8 cellular contexts compared by ENCODE assay signal in the genomic region with DNA sequence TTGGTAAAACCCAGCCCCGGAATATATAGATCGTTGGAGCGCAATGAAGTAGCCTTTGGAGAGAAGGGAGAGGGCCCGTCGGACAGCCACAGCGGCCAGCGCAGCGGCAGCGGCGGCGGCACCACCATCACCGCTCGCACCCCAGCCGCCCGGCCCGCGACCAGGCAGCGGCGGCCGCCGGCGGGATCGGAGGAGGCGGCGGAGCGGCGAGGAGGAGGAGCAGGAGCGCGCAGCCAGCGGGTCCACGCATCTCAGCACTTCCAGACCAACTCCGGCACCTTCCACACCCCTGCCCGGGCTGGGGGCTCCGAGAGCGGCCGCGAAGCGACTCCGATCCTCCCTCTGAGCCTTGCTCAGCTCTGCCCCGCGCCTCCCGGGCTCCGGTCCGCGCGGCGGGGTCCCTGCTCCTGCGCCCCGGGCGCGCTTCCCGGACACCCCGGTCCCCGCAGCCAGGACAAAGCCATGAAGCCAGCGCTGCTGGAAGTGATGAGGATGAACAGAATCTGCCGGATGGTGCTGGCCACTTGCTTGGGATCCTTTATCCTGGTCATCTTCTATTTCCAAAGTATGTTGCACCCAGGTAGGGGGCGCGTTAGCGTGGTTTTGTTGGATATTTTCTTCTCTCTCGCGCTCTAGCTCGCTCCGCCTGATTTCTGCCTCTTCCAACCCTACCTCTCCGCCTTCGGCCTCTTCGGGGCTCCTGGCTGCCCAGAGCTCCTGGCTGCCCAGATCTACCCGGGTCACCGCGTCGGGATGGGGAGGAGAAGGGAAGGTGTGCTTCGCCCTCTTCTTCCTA. TPM values are rescaled to one million over a fixed set of nuclear protein-coding genes. Genes with fewer than 3 reads are reported as not detected.
DNase-seq lines count a peak whose midpoint lies in the region; ATAC-seq and TF ChIP-seq lines count a peak whose summit lies in the region.

No MANE protein-coding gene starts in this region.

- ATAC-seq in GM21825 (IDR thresholded peaks at IDR 0.05; ENCODE audit: unreplicated experiment) (peak; percentile 21), HG03469 (IDR thresholded peaks at IDR 0.05; ENCODE audit: unreplicated experiment) (no peak)
- peak; percentile 38 for ATAC-seq in activated naive CD8-positive, alpha-beta T cell treated with anti-CD3 and anti-CD28 coated beads, Interleukin-2, amount 50 U/mL, for 24 hours

- peaks cover 1% of the 10 kb centered on the region for H3K36me3 Mint-ChIP-seq in activated naive CD8-positive, alpha-beta T cell treated with anti-CD3 and anti-CD28 coated beads, Interleukin-2, amount 50 U/mL, for 24 hours (ENCODE audit: low read depth)
- H3K36me3 Mint-ChIP-seq in osteocyte (ENCODE audit: unreplicated experiment), result no peaks in the 10 kb centered on the region

- TF ChIP-seq CTCF in cardiac muscle cell (IDR thresholded peaks at IDR 0.05; ENCODE audit: low read depth, low read length) (peak; percentile 47), osteocyte (IDR thresholded peaks at IDR 0.05) (peak; percentile 65)

- DNase-seq in GF-D8 (lab: John Stamatoyannopoulos, UW), result peak; percentile 31
- peak; percentile 49 for DNase-seq in SIG-M5 treated with dmso at 0.1 percent for 504 hours (lab: John Stamatoyannopoulos, UW; ENCODE audit: unreplicated experiment)
- DNase-seq in activated naive CD8-positive, alpha-beta T cell treated with anti-CD3 and anti-CD28 coated beads, Interleukin-2, amount 50 U/mL, for 24 hours, result peak; percentile 61
- DNase-seq in cardiac muscle cell (ENCODE audit: low read depth in 1 of 2, low spot score in 1 of 2), result peak; percentile 77 to 80
- DNase-seq in osteocyte (ENCODE audit: extremely low spot score, unreplicated experiment), result peak; percentile 87

- peak overlapping the region; percentile 96 for H3K27ac ChIP-seq in KOPT-K1 (ENCODE audit: low read depth, low read length, poor library complexity, severe bottlenecking)
- peak overlapping the region; percentile 52 for H3K27ac ChIP-seq in cardiac muscle cell

- H3K4me3 Mint-ChIP-seq in activated naive CD8-positive, alpha-beta T cell treated with anti-CD3 and anti-CD28 coated beads, Interleukin-2, amount 50 U/mL, for 24 hours, result peak overlapping the region; percentile 95
- peak overlapping the region; percentile 96 for H3K4me3 Mint-ChIP-seq in osteocyte (ENCODE audit: unreplicated experiment)

- H3K9me3 ChIP-seq in KOPT-K1 (ENCODE audit: insufficient read depth, low read length, poor library complexity, severe bottlenecking) (no peaks in the 10 kb centered on the region), cardiac muscle cell (ENCODE audit: low read depth) (no peaks in the 10 kb centered on the region)

- H3K36me3 ChIP-seq in KOPT-K1 (ENCODE audit: insufficient read depth, low read length) (peaks cover 34% of the 10 kb centered on the region), cardiac muscle cell (no peaks in the 10 kb centered on the region)

- peaks cover 14% of the 10 kb centered on the region for H3K4me1 ChIP-seq in cardiac muscle cell (ENCODE audit: low read depth)

- no peaks in the 10 kb centered on the region for H3K27me3 ChIP-seq in cardiac muscle cell

- peak overlapping the region; percentile 88 for H3K4me3 ChIP-seq in cardiac muscle cell

- peaks cover 49% of the 10 kb centered on the region for H3K4me1 Mint-ChIP-seq in activated naive CD8-positive, alpha-beta T cell treated with anti-CD3 and anti-CD28 coated beads, Interleukin-2, amount 50 U/mL, for 24 hours
- peaks cover 14% of the 10 kb centered on the region for H3K4me1 Mint-ChIP-seq in osteocyte (ENCODE audit: unreplicated experiment)

- peak overlapping the region; percentile 92 for H3K27ac Mint-ChIP-seq in activated naive CD8-positive, alpha-beta T cell treated with anti-CD3 and anti-CD28 coated beads, Interleukin-2, amount 50 U/mL, for 24 hours
- peak overlapping the region; percentile 99 for H3K27ac Mint-ChIP-seq in osteocyte (ENCODE audit: unreplicated experiment)

- H3K9me3 Mint-ChIP-seq in activated naive CD8-positive, alpha-beta T cell treated with anti-CD3 and anti-CD28 coated beads, Interleukin-2, amount 50 U/mL, for 24 hours, result no peaks in the 10 kb centered on the region
- no peaks in the 10 kb centered on the region for H3K9me3 Mint-ChIP-seq in osteocyte (ENCODE audit: unreplicated experiment)

- H3K27me3 Mint-ChIP-seq in activated naive CD8-positive, alpha-beta T cell treated with anti-CD3 and anti-CD28 coated beads, Interleukin-2, amount 50 U/mL, for 24 hours, result peaks cover 4% of the 10 kb centered on the region
- no peaks in the 10 kb centered on the region for H3K27me3 Mint-ChIP-seq in osteocyte (ENCODE audit: unreplicated experiment)

RNA-seq across cellular contexts. Expression of a gene that starts 0.4 kb away (rescaled TPM):
- 29.8 and 39.8 TPM in 2 replicates for total RNA-seq in cardiac muscle cell
- polyA plus RNA-seq in cardiac muscle cell, result 20.5 and 24.2 TPM in 2 replicates
- 7.5 and 8.2 TPM in 2 replicates for total RNA-seq in osteocyte

Comparison
In these comparisons a context has a peak if more than half of its experiments do, and no peak if none do; other contexts are left out.
1. DNase-seq: peak in every context shown above with its lines; median percentile 87 in osteocyte; 78 in cardiac muscle cell; 61 in activated naive CD8-positive, alpha-beta T cell treated with anti-CD3 and anti-CD28 coated beads, Interleukin-2, amount 50 U/mL, for 24 hours; 49 in SIG-M5 treated with dmso at 0.1 percent for 504 hours; 31 in GF-D8.